ENCODE assay signal across 22 cellular contexts in the genomic region with DNA sequence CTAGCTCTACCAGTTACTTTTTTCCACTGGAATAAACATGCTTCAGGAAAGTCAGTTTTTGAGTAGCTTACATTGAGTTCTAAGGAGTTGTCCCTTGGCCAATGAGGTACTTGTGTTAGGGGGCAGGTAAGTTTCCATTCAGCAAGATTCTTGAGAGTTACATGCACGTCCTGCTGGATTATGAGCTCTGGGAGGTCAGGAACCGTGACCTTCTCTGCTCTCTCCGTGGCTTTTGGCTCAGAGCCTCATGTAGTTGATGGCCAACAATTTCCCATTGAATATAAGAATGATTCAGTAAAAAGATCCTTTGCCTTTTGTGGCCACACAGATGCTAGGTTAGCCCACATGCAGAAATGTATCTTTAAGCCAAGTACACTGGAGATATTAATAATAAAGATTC.
"Had no signal": no experiment of that assay in that cellular context is flagged by ENCODE, and none has a peak within 500 bp of the region (broad histone marks: within the 10 kb centered on the region; RNA-seq: fewer than 3 reads in every experiment).

No MANE protein-coding gene starts in this region.

- H3K4me3 ChIP-seq: cardiac muscle cell, esophagus squamous epithelium, heart right ventricle, psoas muscle, sigmoid colon, stomach, upper lobe of left lung had no signal

- ATAC-seq: activated CD4-positive, alpha-beta T cell treated with anti-CD3 and anti-CD28 coated beads for 36 hours; effector memory CD8-positive, alpha-beta T cell; naive thymus-derived CD4-positive, alpha-beta T cell; psoas muscle; stimulated activated effector memory CD8-positive, alpha-beta T cell treated with anti-CD3 and anti-CD28 coated beads, Interleukin-12 subunit alpha, Interleukin-12 subunit beta, amount 100 ng/mL, for 72 hours; WTC11 had no signal

- H3K27me3 ChIP-seq: sigmoid colon, upper lobe of left lung had no signal

- H3K9me3 ChIP-seq: esophagus squamous epithelium, psoas muscle, sigmoid colon, stomach, upper lobe of left lung had no signal

- H3K27ac ChIP-seq: cardiac muscle cell, esophagus squamous epithelium, psoas muscle, sigmoid colon, stomach, upper lobe of left lung had no signal

- H3K36me3 Mint-ChIP-seq: activated CD4-positive, alpha-beta memory T cell treated with anti-CD3 and anti-CD28 coated beads for 36 hours; activated naive CD8-positive, alpha-beta T cell treated with anti-CD3 and anti-CD28 coated beads for 36 hours; naive thymus-derived CD4-positive, alpha-beta T cell; stimulated activated effector memory CD8-positive, alpha-beta T cell treated with anti-CD3 and anti-CD28 coated beads, Interleukin-12 subunit alpha, Interleukin-12 subunit beta, amount 100 ng/mL, for 72 hours; WTC11 had no signal

- H3K36me3 ChIP-seq: cardiac muscle cell, esophagus squamous epithelium, heart right ventricle, sigmoid colon, stomach, upper lobe of left lung had no signal

- DNase-seq: activated CD4-positive, alpha-beta memory T cell treated with anti-CD3 and anti-CD28 coated beads for 36 hours; activated CD4-positive, alpha-beta T cell treated with anti-CD3 and anti-CD28 coated beads for 36 hours; activated naive CD4-positive, alpha-beta T cell; activated naive CD8-positive, alpha-beta T cell treated with anti-CD3 and anti-CD28 coated beads for 36 hours; activated T-cell treated with anti-CD3 and anti-CD28 coated beads for 4 hours; amniotic stem cell; dermis blood vessel endothelial cell; effector memory CD8-positive, alpha-beta T cell; esophagus squamous epithelium; kidney glomerular epithelial cell; naive thymus-derived CD4-positive, alpha-beta T cell; sigmoid colon; stimulated activated CD4-positive, alpha-beta T cell treated with anti-CD3 and anti-CD28 coated beads, Interleukin-4, amount 100 ng/mL, for 24 hours; stomach had no signal

- H3K9me3 Mint-ChIP-seq: activated CD4-positive, alpha-beta memory T cell treated with anti-CD3 and anti-CD28 coated beads for 36 hours; activated naive CD8-positive, alpha-beta T cell treated with anti-CD3 and anti-CD28 coated beads for 36 hours; activated T-helper 1 cell treated with anti-CD3 and anti-CD28 coated beads, Interleukin-12 subunit alpha, Interleukin-12 subunit beta, Interleukin-2, Interleukin-4 antibody, amounts not matched to agents 30 ng/mL and 10 ng/mL and 1 ng/mL, durations not matched to agents 14 hours and 24 hours and 36 hours; effector memory CD8-positive, alpha-beta T cell; stimulated activated effector memory CD8-positive, alpha-beta T cell treated with anti-CD3 and anti-CD28 coated beads, Interleukin-12 subunit alpha, Interleukin-12 subunit beta, amount 100 ng/mL, for 72 hours; T-helper 2 cell treated with Interferon-gamma antibody and Interleukin-4, amounts not matched to agents 5 μg/mL and 100 μg/mL, for 36 hours had no signal

- H3K4me3 Mint-ChIP-seq: activated CD4-positive, alpha-beta memory T cell treated with anti-CD3 and anti-CD28 coated beads for 36 hours; activated CD4-positive, alpha-beta T cell treated with anti-CD3 and anti-CD28 coated beads for 36 hours; activated naive CD8-positive, alpha-beta T cell treated with anti-CD3 and anti-CD28 coated beads for 36 hours; activated T-helper 1 cell treated with anti-CD3 and anti-CD28 coated beads, Interleukin-12 subunit alpha, Interleukin-12 subunit beta, Interleukin-2, Interleukin-4 antibody, amounts not matched to agents 30 ng/mL and 10 ng/mL and 1 ng/mL, durations not matched to agents 14 hours and 24 hours and 36 hours; effector memory CD8-positive, alpha-beta T cell; naive thymus-derived CD4-positive, alpha-beta T cell; stimulated activated effector memory CD8-positive, alpha-beta T cell treated with anti-CD3 and anti-CD28 coated beads, Interleukin-12 subunit alpha, Interleukin-12 subunit beta, amount 100 ng/mL, for 72 hours; T-helper 2 cell treated with Interferon-gamma antibody and Interleukin-4, amounts not matched to agents 5 μg/mL and 100 μg/mL, for 36 hours; WTC11 had no signal

- H3K4me1 ChIP-seq: esophagus squamous epithelium, psoas muscle, sigmoid colon, stomach had no signal

- H3K4me1 Mint-ChIP-seq: activated CD4-positive, alpha-beta T cell treated with anti-CD3 and anti-CD28 coated beads for 36 hours; activated naive CD8-positive, alpha-beta T cell treated with anti-CD3 and anti-CD28 coated beads for 36 hours; naive thymus-derived CD4-positive, alpha-beta T cell; stimulated activated effector memory CD8-positive, alpha-beta T cell treated with anti-CD3 and anti-CD28 coated beads, Interleukin-12 subunit alpha, Interleukin-12 subunit beta, amount 100 ng/mL, for 72 hours had no signal

- H3K27ac Mint-ChIP-seq: activated CD4-positive, alpha-beta memory T cell treated with anti-CD3 and anti-CD28 coated beads for 36 hours; activated CD4-positive, alpha-beta T cell treated with anti-CD3 and anti-CD28 coated beads for 36 hours; activated naive CD8-positive, alpha-beta T cell treated with anti-CD3 and anti-CD28 coated beads for 36 hours; activated T-helper 1 cell treated with anti-CD3 and anti-CD28 coated beads, Interleukin-12 subunit alpha, Interleukin-12 subunit beta, Interleukin-2, Interleukin-4 antibody, amounts not matched to agents 30 ng/mL and 10 ng/mL and 1 ng/mL, durations not matched to agents 14 hours and 24 hours and 36 hours; effector memory CD8-positive, alpha-beta T cell; naive thymus-derived CD4-positive, alpha-beta T cell; stimulated activated effector memory CD8-positive, alpha-beta T cell treated with anti-CD3 and anti-CD28 coated beads, Interleukin-12 subunit alpha, Interleukin-12 subunit beta, amount 100 ng/mL, for 72 hours; T-helper 2 cell treated with Interferon-gamma antibody and Interleukin-4, amounts not matched to agents 5 μg/mL and 100 μg/mL, for 36 hours; WTC11 had no signal
